21 cellular contexts compared by ENCODE assay signal in the genomic region with DNA sequence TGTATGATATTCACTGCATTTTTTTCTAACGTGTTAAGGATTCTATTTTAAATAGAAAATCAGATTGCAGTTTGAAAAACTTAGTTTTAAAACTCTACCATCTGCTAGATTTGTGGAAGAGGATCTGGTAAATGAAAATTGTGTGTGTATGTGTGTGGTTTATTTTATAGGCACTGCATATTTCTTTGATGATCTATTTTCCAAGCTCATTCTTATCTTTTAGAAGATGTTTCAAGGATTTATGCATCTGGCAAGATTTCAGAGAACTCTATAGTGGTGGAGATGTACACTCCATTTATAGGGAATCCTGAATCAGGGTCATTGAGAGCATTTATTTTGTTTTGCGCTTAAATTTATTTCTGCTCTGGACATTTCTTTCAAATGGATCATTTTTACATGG.
DNase-seq lines count a peak whose midpoint lies in the region; ATAC-seq and TF ChIP-seq lines count a peak whose summit lies in the region.
"Had no signal": no experiment of that assay in that cellular context is flagged by ENCODE, and none has a peak within 500 bp of the region (broad histone marks: within the 10 kb centered on the region; RNA-seq: fewer than 3 reads in every experiment).

No MANE protein-coding gene starts in this region.

- peaks cover 4 to 85% of the 10 kb centered on the region in 2 experiments for H3K4me1 ChIP-seq in SK-N-SH (ENCODE audit: control insufficient read depth in 1 of 2, insufficient read depth in 2 of 2, low read depth in 1 of 2, low read length in 1 of 2)
- H3K4me1 ChIP-seq in Panc1 (ENCODE audit: control insufficient read depth, insufficient read depth, low read length): peaks cover 97% of the 10 kb centered on the region
- peaks cover 32% of the 10 kb centered on the region for H3K4me1 ChIP-seq in fibroblast of lung (ENCODE audit: control insufficient read depth, extremely low read depth, insufficient read depth, low read length)
- peaks cover 90% of the 10 kb centered on the region for H3K4me1 ChIP-seq in skeletal muscle satellite cell (ENCODE audit: control insufficient read depth, insufficient read depth, low read length)

- CTCF ChIA-PET in SK-N-SH (lab: Yijun Ruan, JAX): no interaction called here
- CTCF ChIA-PET in Panc1 (lab: Charles Lee): no interaction called here

- DNase-seq in SK-N-SH (no peak), Panc1 (ENCODE audit: low read depth, low spot score) (no peak), fibroblast of lung (ENCODE audit: low read depth in 2 of 2) (no peak), hypothalamus (lab: John Stamatoyannopoulos, UW) (no peak), WERI-Rb-1 (no peak)
- DNase-seq: activated CD4-positive, alpha-beta T cell treated with anti-CD3 and anti-CD28 coated beads for 48 hours; activated naive CD8-positive, alpha-beta T cell treated with anti-CD3 and anti-CD28 coated beads, Interleukin-2, amount 10 ng/mL, durations not matched to agents 7 days and 5 days; body of pancreas; GF-D8; MG63; NCI-H1436 treated with DMSO at 0.1 percent for 48 hours; NCI-H2171 treated with DMSO at 0.1 percent for 48 hours; NCI-H774; psoas muscle; stimulated activated CD4-positive, alpha-beta T cell treated with anti-CD3 and anti-CD28 coated beads, Interleukin-4, amount 100 ng/mL, for 24 hours had no signal

- TF ChIP-seq CTCF in SK-N-SH (IDR thresholded peaks at IDR 0.05): no peak
- no peak for TF ChIP-seq CTCF in Panc1 (IDR thresholded peaks at IDR 0.05)
- TF ChIP-seq CTCF in fibroblast of lung (conservative IDR thresholded peaks at IDR 0.05 in 1 of 2, IDR thresholded peaks at IDR 0.05 in 1 of 2; ENCODE audit: low read depth in 1 of 2, low read length in 2 of 2): no peak
- no peak for TF ChIP-seq CTCF in WERI-Rb-1 (IDR thresholded peaks at IDR 0.05; ENCODE audit: low read depth, low read length)

- no peak overlapping the region for H3K4me3 ChIP-seq in SK-N-SH (ENCODE audit: low read depth in 2 of 2, low read length in 1 of 2)
- no peak overlapping the region for H3K4me3 ChIP-seq in Panc1 (ENCODE audit: low read depth in 2 of 2, low read length in 2 of 2)
- no peak overlapping the region for H3K4me3 ChIP-seq in fibroblast of lung (replicated peaks in 1 of 4; ENCODE audit: control extremely low read depth in 1 of 4, insufficient read depth in 1 of 4, low read depth in 3 of 4, low read length in 4 of 4)
- no peak overlapping the region for H3K4me3 ChIP-seq in skeletal muscle satellite cell (ENCODE audit: low read length)
- no peak overlapping the region for H3K4me3 ChIP-seq in WERI-Rb-1 (ENCODE audit: low read depth, low read length)
- H3K4me3 ChIP-seq: BLaER1, body of pancreas, coronary artery, GM12878, MG63, psoas muscle had no signal

- peak overlapping the region; percentile 79 for H3K4me2 ChIP-seq in SK-N-SH
- H3K4me2 ChIP-seq in fibroblast of lung (ENCODE audit: extremely low read depth, insufficient read depth, low read length): peak overlapping the region; percentile 19
- peak overlapping the region; percentile 71 for H3K4me2 ChIP-seq in skeletal muscle satellite cell (ENCODE audit: low read length)
- H3K4me2 ChIP-seq: BLaER1 had no signal

- intact Hi-C loops in Panc1 (cut with micrococcal nuclease; ENCODE audit: unreplicated experiment): loop anchor here (5.0 kb wide), 1 partner anchor 53 kb away; no protein-coding TSS in a partner anchor

- peak in 1 of 2 experiments; percentile 73; a peak in 2 of 4 replicates for TF ChIP-seq EP300 in SK-N-SH (IDR thresholded peaks at IDR 0.05; ENCODE audit: borderline replicate concordance in 1 of 2, low read depth in 1 of 2, low read length in 1 of 2)

- no peaks in the 10 kb centered on the region for H3K27me3 ChIP-seq in SK-N-SH (ENCODE audit: insufficient read depth)
- H3K27me3 ChIP-seq in Panc1 (ENCODE audit: control insufficient read depth, insufficient read depth, low read length): no peaks in the 10 kb centered on the region
- no peaks in the 10 kb centered on the region for H3K27me3 ChIP-seq in fibroblast of lung (ENCODE audit: control insufficient read depth, insufficient read depth, low read length)
- no peaks in the 10 kb centered on the region for H3K27me3 ChIP-seq in skeletal muscle satellite cell (ENCODE audit: control insufficient read depth, insufficient read depth, low read length)
- H3K27me3 ChIP-seq in WERI-Rb-1 (ENCODE audit: insufficient read depth, low read depth, severe bottlenecking): no peaks in the 10 kb centered on the region
- H3K27me3 ChIP-seq: BLaER1, body of pancreas, MG63 had no signal

- H3K9me2 ChIP-seq in SK-N-SH: no peaks in the 10 kb centered on the region

- H3K79me2 ChIP-seq in SK-N-SH (ENCODE audit: insufficient read depth): peaks cover 84% of the 10 kb centered on the region
- H3K79me2 ChIP-seq in fibroblast of lung (ENCODE audit: control insufficient read depth, insufficient read depth, low read length): peaks cover 70% of the 10 kb centered on the region

- peak overlapping the region; percentile 90 to 100; a peak in 3 of 4 replicates for H3K27ac ChIP-seq in SK-N-SH (ENCODE audit: low read depth in 2 of 2, low read length in 1 of 2)
- peak overlapping the region; percentile 100 for H3K27ac ChIP-seq in Panc1 (ENCODE audit: low read length)
- no peak overlapping the region for H3K27ac ChIP-seq in fibroblast of lung (ENCODE audit: insufficient read depth, low read length)
- H3K27ac ChIP-seq in WERI-Rb-1: no peak overlapping the region
- H3K27ac ChIP-seq: BLaER1, coronary artery, psoas muscle had no signal

- ATAC-seq in SK-N-SH treated with all-trans-retinoic acid at 6 μM for 48 hours (no peak), Panc1 (no peak), GM19455 (IDR thresholded peaks at IDR 0.05; ENCODE audit: unreplicated experiment) (no peak)
- ATAC-seq: body of pancreas, GM12878, psoas muscle had no signal

- peaks cover 0 to 14% of the 10 kb centered on the region in 2 experiments for H3K36me3 ChIP-seq in SK-N-SH (replicated peaks in 1 of 2; ENCODE audit: control insufficient read depth in 1 of 2, insufficient read depth in 2 of 2, low read length in 1 of 2)
- H3K36me3 ChIP-seq in Panc1 (ENCODE audit: control insufficient read depth, insufficient read depth, low read length): no peaks in the 10 kb centered on the region
- H3K36me3 ChIP-seq in fibroblast of lung (ENCODE audit: control insufficient read depth, insufficient read depth, low read length): no peaks in the 10 kb centered on the region
- H3K36me3 ChIP-seq in skeletal muscle satellite cell (ENCODE audit: insufficient read depth, low read length): peaks cover 11% of the 10 kb centered on the region
- no peaks in the 10 kb centered on the region for H3K36me3 ChIP-seq in WERI-Rb-1
- H3K36me3 ChIP-seq: BLaER1, MG63 had no signal

- POLR2A ChIA-PET in SK-N-SH (lab: Yijun Ruan, JAX) (no interaction called here), Panc1 (lab: Charles Lee) (interaction anchor here (1.3 kb wide), 1 partner anchor 53 kb away, joined by 3 read pairs; no protein-coding TSS in a partner anchor)

- H3K9ac ChIP-seq in SK-N-SH: peak overlapping the region; percentile 90; the same call in 1 of the 2 replicates
- H3K9ac ChIP-seq in fibroblast of lung (ENCODE audit: insufficient read depth, low read length): no peak overlapping the region
- H3K9ac ChIP-seq in skeletal muscle satellite cell (ENCODE audit: low read depth, low read length): peak overlapping the region; percentile 90
- H3K9ac ChIP-seq: BLaER1 had no signal

- TF ChIP-seq RAD21 in SK-N-SH (IDR thresholded peaks at IDR 0.05; ENCODE audit: low read length): no peak

- in situ Hi-C loops in Panc1 (cut with HindIII; ENCODE audit: low pct_unique_long_range_greater_than_20kb, low sequenced_read_pairs): no loop called here

- H4K20me1 ChIP-seq in SK-N-SH (ENCODE audit: insufficient read depth): peaks cover 64% of the 10 kb centered on the region; the same call in 1 of the 2 replicates
- no peaks in the 10 kb centered on the region for H4K20me1 ChIP-seq in fibroblast of lung (ENCODE audit: control insufficient read depth, extremely low read depth, insufficient read depth, low read length)
- H4K20me1 ChIP-seq: BLaER1 had no signal

- peaks cover 86% of the 10 kb centered on the region for H3F3A ChIP-seq in SK-N-SH (replicated peaks; ENCODE audit: insufficient read depth)

- WGBS in SK-N-SH (ENCODE audit: low lambda C conversion rate): 42% methylated on average over 2 of the region's 2 CpGs

- no peak overlapping the region for H2AFZ ChIP-seq in SK-N-SH (ENCODE audit: low read depth)
- H2AFZ ChIP-seq in fibroblast of lung (ENCODE audit: low read length): no peak overlapping the region

- H3K9me3 ChIP-seq in SK-N-SH: no peaks in the 10 kb centered on the region
- H3K9me3 ChIP-seq in Panc1 (ENCODE audit: control insufficient read depth, insufficient read depth, low read depth, low read length): no peaks in the 10 kb centered on the region
- no peaks in the 10 kb centered on the region for H3K9me3 ChIP-seq in fibroblast of lung (ENCODE audit: control insufficient read depth, insufficient read depth, low read depth, low read length)
- H3K9me3 ChIP-seq in skeletal muscle satellite cell (replicated peaks; ENCODE audit: low read length): no peaks in the 10 kb centered on the region
- H3K9me3 ChIP-seq in WERI-Rb-1 (ENCODE audit: severe bottlenecking): no peaks in the 10 kb centered on the region
- H3K9me3 ChIP-seq: BLaER1, body of pancreas, MG63, psoas muscle had no signal

- BruUV-seq in Panc1 (replicated peaks; lab: Mats Ljungman, UMichigan): no TSS peak

TF ChIP-seq in SK-N-SH, 30 proteins besides CTCF, POLR2A, EP300 and RAD21 (continues in another document):
- TF ChIP-seq RXRA (IDR thresholded peaks at IDR 0.05; ENCODE audit: borderline replicate concordance, low read depth) (0 out of 2 replicates have a peak, but pooled peaks have one; percentile 14), MAX (IDR thresholded peaks at IDR 0.05; ENCODE audit: low read depth) (no peak), TEAD4 (IDR thresholded peaks at IDR 0.05; ENCODE audit: borderline replicate concordance, insufficient read depth) (peak; percentile 46; the same call in 1 of the 2 replicates), TCF12 (IDR thresholded peaks at IDR 0.05) (peak; percentile 68)

TF ChIP-seq in SK-N-SH treated with all-trans-retinoic acid at 6 μM for 48 hours, 23 proteins besides CTCF, POLR2A, EP300 and RAD21 (continues in another document):
- TF ChIP-seq ZNF70 (CRISPR knock-in tag; IDR thresholded peaks at IDR 0.05) (no peak), ZFP30 (CRISPR knock-in tag; IDR thresholded peaks at IDR 0.05) (no peak), ARNTL (CRISPR knock-in tag; IDR thresholded peaks at IDR 0.05; ENCODE audit: borderline replicate concordance, low read depth) (no peak), CSDC2 (CRISPR knock-in tag; IDR thresholded peaks at IDR 0.05) (no peak), ZNF565 (CRISPR knock-in tag; conservative IDR thresholded peaks at IDR 0.05; ENCODE audit: low read depth) (no peak), TOX (CRISPR knock-in tag; IDR thresholded peaks at IDR 0.05; ENCODE audit: borderline replicate concordance) (no peak)

Comparison
In these comparisons a context has a peak if more than half of its experiments do, and no peak if none do; other contexts are left out.
1. H3K27ac ChIP-seq: peak in SK-N-SH (2 of 2) and Panc1 (single experiment); none in fibroblast of lung (single experiment) and WERI-Rb-1 (single experiment).
2. H3K4me2 ChIP-seq: peak in every context shown above with its lines; median percentile 79 in SK-N-SH; 71 in skeletal muscle satellite cell; 19 in fibroblast of lung.